ENCODE assay signal across 2 cellular contexts in genomic region chr1:96236156-96236739, GRCh38.
TF ChIP-seq lines count a peak whose summit lies in the region.

No MANE protein-coding gene starts in this region.

TF ChIP-seq in IMR-90, 13 proteins besides CTCF, POLR2A, EP300 and RAD21:
- peak; percentile 36; the same call in 1 of the 2 replicates for TF ChIP-seq CEBPB (IDR thresholded peaks at IDR 0.05; ENCODE audit: low read depth, low read length)
- no peak for TF ChIP-seq ELK1 (IDR thresholded peaks at IDR 0.05; ENCODE audit: borderline replicate concordance, low read depth, low read length)
- no peak for TF ChIP-seq MAFK (IDR thresholded peaks at IDR 0.05; ENCODE audit: low read depth, low read length)
- no peak for TF ChIP-seq NFE2L2 (IDR thresholded peaks at IDR 0.05; ENCODE audit: low read depth, low read length)
- TF ChIP-seq FOS (IDR thresholded peaks at IDR 0.05; ENCODE audit: low read depth, low read length): no peak
- no peak for TF ChIP-seq CHD1 (IDR thresholded peaks at IDR 0.05; ENCODE audit: low read depth, low read length)
- TF ChIP-seq SMC3 (IDR thresholded peaks at IDR 0.05; ENCODE audit: low read depth, low read length): peak; percentile 86
- TF ChIP-seq USF2 (IDR thresholded peaks at IDR 0.05; ENCODE audit: low read depth, low read length): no peak
- TF ChIP-seq RFX5 (IDR thresholded peaks at IDR 0.05; ENCODE audit: low read depth, low read length): no peak
- TF ChIP-seq RCOR1 (IDR thresholded peaks at IDR 0.05; ENCODE audit: insufficient replicate concordance, low read length): no peak
- no peak for TF ChIP-seq MXI1 (IDR thresholded peaks at IDR 0.05; ENCODE audit: borderline replicate concordance, low read depth, low read length)
- TF ChIP-seq MAZ (IDR thresholded peaks at IDR 0.05; ENCODE audit: borderline replicate concordance, low read depth, low read length): no peak
- no peak for TF ChIP-seq BHLHE40 (IDR thresholded peaks at IDR 0.05; ENCODE audit: low read depth, low read length)
TF ChIP-seq in IMR-90: peak in this region for 2.

TF ChIP-seq in endothelial cell of umbilical vein, 7 proteins besides CTCF, POLR2A, EP300 and RAD21:
- TF ChIP-seq JUN (IDR thresholded peaks at IDR 0.05; ENCODE audit: borderline replicate concordance, insufficient read depth, insufficient read length, low read depth) (no peak), MAX (IDR thresholded peaks at IDR 0.05; ENCODE audit: insufficient read depth, insufficient read length) (no peak), FOS (IDR thresholded peaks at IDR 0.05; ENCODE audit: borderline replicate concordance, insufficient read depth, low read length) (no peak)
